In genomic region chr10:13659887-13660544, GRCh38 we compare ENCODE assay signal across 1 cellular context.
TF ChIP-seq lines count a peak whose summit lies in the region.

No MANE protein-coding gene starts in this region.

TF ChIP-seq in GM23338, 12 proteins besides CTCF, POLR2A, EP300 and RAD21:
- TF ChIP-seq, protein P1, sequence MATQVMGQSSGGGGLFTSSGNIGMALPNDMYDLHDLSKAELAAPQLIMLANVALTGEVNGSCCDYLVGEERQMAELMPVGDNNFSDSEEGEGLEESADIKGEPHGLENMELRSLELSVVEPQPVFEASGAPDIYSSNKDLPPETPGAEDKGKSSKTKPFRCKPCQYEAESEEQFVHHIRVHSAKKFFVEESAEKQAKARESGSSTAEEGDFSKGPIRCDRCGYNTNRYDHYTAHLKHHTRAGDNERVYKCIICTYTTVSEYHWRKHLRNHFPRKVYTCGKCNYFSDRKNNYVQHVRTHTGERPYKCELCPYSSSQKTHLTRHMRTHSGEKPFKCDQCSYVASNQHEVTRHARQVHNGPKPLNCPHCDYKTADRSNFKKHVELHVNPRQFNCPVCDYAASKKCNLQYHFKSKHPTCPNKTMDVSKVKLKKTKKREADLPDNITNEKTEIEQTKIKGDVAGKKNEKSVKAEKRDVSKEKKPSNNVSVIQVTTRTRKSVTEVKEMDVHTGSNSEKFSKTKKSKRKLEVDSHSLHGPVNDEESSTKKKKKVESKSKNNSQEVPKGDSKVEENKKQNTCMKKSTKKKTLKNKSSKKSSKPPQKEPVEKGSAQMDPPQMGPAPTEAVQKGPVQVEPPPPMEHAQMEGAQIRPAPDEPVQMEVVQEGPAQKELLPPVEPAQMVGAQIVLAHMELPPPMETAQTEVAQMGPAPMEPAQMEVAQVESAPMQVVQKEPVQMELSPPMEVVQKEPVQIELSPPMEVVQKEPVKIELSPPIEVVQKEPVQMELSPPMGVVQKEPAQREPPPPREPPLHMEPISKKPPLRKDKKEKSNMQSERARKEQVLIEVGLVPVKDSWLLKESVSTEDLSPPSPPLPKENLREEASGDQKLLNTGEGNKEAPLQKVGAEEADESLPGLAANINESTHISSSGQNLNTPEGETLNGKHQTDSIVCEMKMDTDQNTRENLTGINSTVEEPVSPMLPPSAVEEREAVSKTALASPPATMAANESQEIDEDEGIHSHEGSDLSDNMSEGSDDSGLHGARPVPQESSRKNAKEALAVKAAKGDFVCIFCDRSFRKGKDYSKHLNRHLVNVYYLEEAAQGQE (IDR thresholded peaks at IDR 0.05; ENCODE audit: unreplicated experiment), result no peak
